Comparison of ENCODE assay signal across 11 cellular contexts in the genomic region with DNA sequence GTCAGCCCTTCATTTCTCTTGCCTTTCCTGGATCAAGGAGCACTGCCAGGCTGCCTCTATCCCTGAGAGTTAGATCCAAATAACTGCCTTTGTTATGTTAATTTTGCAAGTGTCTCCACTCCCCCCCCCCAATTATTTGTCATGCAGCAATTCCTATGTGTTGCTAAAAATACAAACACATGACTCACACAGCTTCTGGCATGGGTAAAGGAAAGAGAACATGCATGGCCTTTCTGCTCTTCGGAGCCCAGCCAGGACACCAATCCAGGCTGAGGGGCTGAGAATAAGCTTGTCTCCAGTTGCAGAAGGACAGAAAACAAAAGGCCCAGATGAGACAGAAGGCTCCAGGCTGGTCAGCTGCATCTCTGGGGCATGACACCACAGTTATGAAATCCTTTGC.
A peak's percentile ranks its signal among the peaks of the same experiment; 100 is the strongest.
DNase-seq lines count a peak whose midpoint lies in the region; FAIRE-seq and TF ChIP-seq lines count a peak whose summit lies in the region.
"Had no signal": no experiment of that assay in that cellular context is flagged by ENCODE, and none has a peak within 500 bp of the region (broad histone marks: within the 10 kb centered on the region; RNA-seq: fewer than 3 reads in every experiment).

No MANE protein-coding gene starts in this region.

- no peaks in the 10 kb centered on the region for H3K9me3 ChIP-seq in HUES48 (ENCODE audit: control insufficient read depth, insufficient read depth, low read length)
- no peaks in the 10 kb centered on the region for H3K9me3 ChIP-seq in right atrium auricular region
- no peaks in the 10 kb centered on the region for H3K9me3 ChIP-seq in transverse colon

- 60% methylated on average over 1 of the region's 1 CpG; no CpG with 5 or more reads in 1 of the 2 donors for WGBS in transverse colon (ENCODE audit: low coverage in 1 of 2), 2 donors

- in situ Hi-C loops in transverse colon (cut with MboI; ENCODE audit: low pct_ligation_motif_present in 1 of 4, low pct_unique_long_range_greater_than_20kb in 1 of 4, low sequenced_read_pairs in 3 of 4) = no loop called here

- DNase-seq in bronchial epithelial cell (ENCODE audit: low read depth) (peak; percentile 57), right atrium auricular region (ENCODE audit: low spot score) (peak; percentile 79), transverse colon (peak; percentile 26), T1000 (lab: John Stamatoyannopoulos, UW) (no peak), NCI-H1092 treated with DMSO at 0.1 percent for 48 hours (lab: John Stamatoyannopoulos, UW) (no peak)
- no peak for DNase-seq in activated effector memory CD4-positive, alpha-beta T cell treated with anti-CD3 and anti-CD28 coated beads, Interleukin-2, amount 50 U/mL, for 16 hours
- DNase-seq: activated CD4-positive, alpha-beta T cell treated with anti-CD3 and anti-CD28 coated beads, Interleukin-2, amount 50 U/mL, for 1 hour; DMS53; RPMI8226; small intestine had no signal

- TF ChIP-seq CTCF in bronchial epithelial cell (IDR thresholded peaks at IDR 0.05; ENCODE audit: insufficient read depth, low read length, severe bottlenecking) (no peak), right atrium auricular region (IDR thresholded peaks at IDR 0.05) (no peak), transverse colon (IDR thresholded peaks at IDR 0.05) (no peak)

- no peak overlapping the region for H3K4me3 ChIP-seq in HUES48 (ENCODE audit: low read depth, low read length)
- no peak overlapping the region for H3K4me3 ChIP-seq in bronchial epithelial cell (ENCODE audit: low read depth, low read length)
- H3K4me3 ChIP-seq in right atrium auricular region = no peak overlapping the region
- no peak overlapping the region for H3K4me3 ChIP-seq in transverse colon

- H3K36me3 ChIP-seq in HUES48 (ENCODE audit: control insufficient read depth, insufficient read depth, low read length) (no peaks in the 10 kb centered on the region), bronchial epithelial cell (ENCODE audit: control insufficient read depth, insufficient read depth, low read length) (no peaks in the 10 kb centered on the region), right atrium auricular region (no peaks in the 10 kb centered on the region), transverse colon (no peaks in the 10 kb centered on the region)

- TF ChIP-seq EP300 in transverse colon (IDR thresholded peaks at IDR 0.05; ENCODE audit: low read depth) = no peak

- no peaks in the 10 kb centered on the region; the same call in 1 of the 2 replicates for H3K27me3 ChIP-seq in HUES48 (ENCODE audit: control insufficient read depth, insufficient read depth, low read length)
- no peaks in the 10 kb centered on the region for H3K27me3 ChIP-seq in bronchial epithelial cell (ENCODE audit: control insufficient read depth, insufficient read depth, low read length)
- no peaks in the 10 kb centered on the region for H3K27me3 ChIP-seq in right atrium auricular region
- no peaks in the 10 kb centered on the region for H3K27me3 ChIP-seq in transverse colon

- H3K9ac ChIP-seq in HUES48 (ENCODE audit: low read depth, low read length) = no peak overlapping the region

- intact Hi-C loops in transverse colon (cut with DNase I; ENCODE audit: low total_unique reads) = no loop called here

- TF ChIP-seq POLR2A in transverse colon (IDR thresholded peaks at IDR 0.05) = no peak

- no peak for FAIRE-seq in bronchial epithelial cell (lab: Jason Lieb, UNC)
- FAIRE-seq: small intestine had no signal

- peaks cover 19% of the 10 kb centered on the region for H3K4me1 ChIP-seq in HUES48 (ENCODE audit: control insufficient read depth, insufficient read depth, low read length)
- H3K4me1 ChIP-seq in right atrium auricular region = peaks cover 5 to 24% of the 10 kb centered on the region in 2 donors
- peaks cover 0 to 4% (median 2%) of the 10 kb centered on the region in 4 donors for H3K4me1 ChIP-seq in transverse colon

- H3K27ac ChIP-seq in HUES48 (ENCODE audit: low read depth, low read length) (peak overlapping the region; percentile 84), right atrium auricular region (peak overlapping the region; percentile 55 to 66), transverse colon (peak overlapping the region in 2 of 4 donors; percentile 17 to 48)

Comparison
In these comparisons a context has a peak if more than half of its experiments do, and no peak if none do; other contexts are left out.
1. DNase-seq: peak in bronchial epithelial cell (single experiment), right atrium auricular region (single experiment) and transverse colon (single experiment); none in T1000 (single experiment), NCI-H1092 treated with DMSO at 0.1 percent for 48 hours (single experiment) and activated effector memory CD4-positive, alpha-beta T cell treated with anti-CD3 and anti-CD28 coated beads, Interleukin-2, amount 50 U/mL, for 16 hours (single experiment).